Comparison of ENCODE assay signal across 1 cellular context in the genomic region with DNA sequence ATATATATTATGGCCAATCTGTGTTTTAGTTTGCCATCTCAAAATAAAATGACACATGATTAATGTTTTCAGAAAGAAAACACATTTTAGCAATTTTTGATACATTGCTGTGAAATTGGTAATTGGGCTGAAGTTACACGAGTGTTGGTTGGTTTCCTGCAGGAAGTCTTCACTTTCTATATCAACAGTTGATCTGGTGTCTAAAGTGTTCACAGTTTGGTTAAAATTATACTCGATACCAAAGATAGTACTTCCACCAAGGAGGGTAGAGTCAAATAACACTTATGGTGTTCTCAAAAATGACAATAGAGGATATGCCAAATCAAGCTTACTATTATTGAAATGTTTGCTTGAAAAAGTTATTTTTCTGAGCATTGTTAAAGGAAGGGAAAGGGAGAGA.
TF ChIP-seq lines count a peak whose summit lies in the region.

No MANE protein-coding gene starts in this region.

TF ChIP-seq in GM23338, 12 proteins besides CTCF, POLR2A, EP300 and RAD21 (continued from another document):
- TF ChIP-seq REST (IDR thresholded peaks at IDR 0.05; ENCODE audit: unreplicated experiment): no peak
- TF ChIP-seq POLR2AphosphoS5 (IDR thresholded peaks at IDR 0.05; ENCODE audit: low read depth): no peak
- no peak for TF ChIP-seq CREB1 (CRISPR knock-in tag; IDR thresholded peaks at IDR 0.05; ENCODE audit: low read depth)
- TF ChIP-seq EZH2phosphoT487 (IDR thresholded peaks at IDR 0.05; ENCODE audit: unreplicated experiment): no peak
- no peak for TF ChIP-seq ZNF114 (CRISPR knock-in tag; IDR thresholded peaks at IDR 0.05)
- no peak for TF ChIP-seq NANOG (IDR thresholded peaks at IDR 0.05; ENCODE audit: borderline replicate concordance)
- no peak for TF ChIP-seq EZH2 (IDR thresholded peaks at IDR 0.05; ENCODE audit: low read depth, unreplicated experiment)
- no peak for TF ChIP-seq STAT1 (IDR thresholded peaks at IDR 0.05; ENCODE audit: unreplicated experiment)
